In genomic region chr2:208025814-208026184, GRCh38 we compare ENCODE assay signal across 8 cellular contexts. TPM values are rescaled to one million over a fixed set of nuclear protein-coding genes. Genes with fewer than 3 reads are reported as not detected.
A peak's percentile ranks its signal among the peaks of the same experiment; 100 is the strongest.
DNase-seq lines count a peak whose midpoint lies in the region; ATAC-seq and TF ChIP-seq lines count a peak whose summit lies in the region.

No MANE protein-coding gene starts in this region.

- DNase-seq in D341Med (ENCODE audit: low spot score): peak; percentile 37
- DNase-seq in H7: peak; percentile 22
- DNase-seq in anterior cingulate cortex (lab: John Stamatoyannopoulos, UW): peak in 30 of 58 donors; percentile 7 to 70 (median 30)
- peak; percentile 17 for DNase-seq in iPS-NIHi11 (ENCODE audit: low spot score)
- peak; percentile 44 for DNase-seq in stimulated activated CD4-positive, alpha-beta T cell treated with anti-CD3 and anti-CD28 coated beads, Interleukin-4, amount 100 ng/mL, for 24 hours
- no peak for DNase-seq in NCI-H128 (lab: John Stamatoyannopoulos, UW; ENCODE audit: unreplicated experiment)

- peaks cover 9% of the 10 kb centered on the region; the same call in 1 of the 2 replicates for H3K4me1 ChIP-seq in OCI-LY3 (ENCODE audit: low read length)

- H3K36me3 ChIP-seq in H7 (replicated peaks; ENCODE audit: control insufficient read depth, insufficient read depth, low read length) (no peaks in the 10 kb centered on the region), OCI-LY3 (replicated peaks; ENCODE audit: low read depth, low read length) (no peaks in the 10 kb centered on the region)

- peak overlapping the region; percentile 75 for H3K4me3 ChIP-seq in H7 (ENCODE audit: insufficient read depth, low read depth, low read length)
- peak overlapping the region; percentile 85 for H3K4me3 ChIP-seq in OCI-LY3 (ENCODE audit: low read length)

- H4K20me1 ChIP-seq in OCI-LY3 (ENCODE audit: insufficient read depth, low read length): no peaks in the 10 kb centered on the region

- H3K27ac ChIP-seq in OCI-LY3 (ENCODE audit: low read length): peak overlapping the region; percentile 64

- no peaks in the 10 kb centered on the region for H3K9me3 ChIP-seq in OCI-LY3 (ENCODE audit: insufficient read depth, low read length)

- peaks cover 4% of the 10 kb centered on the region; the same call in 1 of the 2 replicates for H3K79me2 ChIP-seq in OCI-LY3 (ENCODE audit: low read length)

- no peak for TF ChIP-seq CTCF in OCI-LY3 (IDR thresholded peaks at IDR 0.05; ENCODE audit: low read depth, low read length)

- peak overlapping the region; percentile 95 for H2AFZ ChIP-seq in OCI-LY3 (ENCODE audit: low read depth, low read length)

- no peak for ATAC-seq in GM19397 (IDR thresholded peaks at IDR 0.05; ENCODE audit: unreplicated experiment)

- peak overlapping the region; percentile 79 for H3K9ac ChIP-seq in OCI-LY3 (ENCODE audit: low read length)

- peak overlapping the region; percentile 84 for H3K4me2 ChIP-seq in OCI-LY3 (ENCODE audit: low read length)

- H3K27me3 ChIP-seq in H7 (ENCODE audit: control insufficient read depth, insufficient read depth, low read length) (no peaks in the 10 kb centered on the region), OCI-LY3 (ENCODE audit: low read depth, low read length) (no peaks in the 10 kb centered on the region)

RNA-seq across cellular contexts. Expression of gene PLEKHM3, which starts 0.5 kb away (rescaled TPM):
- 5.1 and 5.3 TPM in 2 replicates for total RNA-seq in H7 (2014; rRNA removed; shearing (Covaris generic))
